30 cellular contexts compared by ENCODE assay signal in the genomic region with DNA sequence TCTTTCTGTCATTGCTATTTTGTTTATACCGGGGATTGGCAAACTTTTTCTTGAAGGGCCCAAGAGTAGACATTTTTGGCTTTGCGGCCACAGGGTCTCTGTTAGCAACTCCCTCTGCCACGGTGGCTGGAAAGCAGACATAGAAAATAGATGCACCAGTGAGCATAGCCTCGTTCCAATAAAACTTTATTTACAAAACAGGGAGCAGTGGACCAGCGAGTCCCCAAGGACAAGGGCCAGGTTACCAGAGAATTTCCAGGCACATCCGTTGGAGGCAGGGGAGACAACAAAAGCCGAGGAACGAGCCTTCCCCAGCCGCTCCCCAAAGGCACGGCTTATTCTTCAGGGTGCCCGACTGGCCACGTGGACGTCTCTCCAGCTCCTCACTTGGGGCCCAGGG.
"Had no signal": no experiment of that assay in that cellular context is flagged by ENCODE, and none has a peak within 500 bp of the region (broad histone marks: within the 10 kb centered on the region; RNA-seq: fewer than 3 reads in every experiment).

No MANE protein-coding gene starts in this region.

- H3K27me3 Mint-ChIP-seq: naive thymus-derived CD8-positive, alpha-beta T cell; natural killer cell treated with Interleukin-12 subunit alpha and Interleukin-12 subunit beta and Interleukin-15 and Interleukin-18, amount 100 ng/mL, for 72 hours; stimulated activated memory B cell treated with anti-CD40 and anti-IgM and Interleukin-4, amounts not matched to agents 10 μg/mL and 1 μg/mL and 100 μg/mL, for 72 hours; stimulated activated naive CD8-positive, alpha-beta T cell treated with anti-CD3 and anti-CD28 coated beads, Interleukin-15, amount 100 ng/mL, for 72 hours; type B pancreatic cell had no signal

- H3K27ac Mint-ChIP-seq: natural killer cell treated with Interleukin-12 subunit alpha and Interleukin-12 subunit beta and Interleukin-15 and Interleukin-18, amount 100 ng/mL, for 72 hours; nephron progenitor cell; stimulated activated memory B cell treated with anti-CD40 and anti-IgM and Interleukin-4, amounts not matched to agents 10 μg/mL and 1 μg/mL and 100 μg/mL, for 72 hours; type B pancreatic cell had no signal

- FAIRE-seq: pancreas had no signal

- DNase-seq: naive thymus-derived CD8-positive, alpha-beta T cell; nephron progenitor cell; nucleus accumbens; pancreas; psoas muscle; spleen; stimulated activated CD4-positive, alpha-beta T cell treated with anti-CD3 and anti-CD28 coated beads, Interleukin-12 subunit alpha, Interleukin-12 subunit beta, amount 100 ng/mL, for 4 hours; stimulated activated CD4-positive, alpha-beta T cell treated with anti-CD3 and anti-CD28 coated beads, Interleukin-1b, Interleukin-23, amount 100 ng/mL, for 48 hours; stimulated activated CD4-positive, alpha-beta T cell treated with anti-CD3 and anti-CD28 coated beads, Interleukin-4, amount 100 ng/mL, for 1 hour; stimulated activated CD4-positive, alpha-beta T cell treated with anti-CD3 and anti-CD28 coated beads, Interleukin-4, amount 100 ng/mL, for 4 hours; stimulated activated CD8-positive, alpha-beta memory T cell treated with anti-CD3 and anti-CD28 coated beads, Interleukin-4, amount 100 ng/mL, for 48 hours; stimulated activated naive CD4-positive, alpha-beta T cell; stimulated activated naive CD8-positive, alpha-beta T cell treated with anti-CD3 and anti-CD28 coated beads, Interleukin-15, amount 100 ng/mL, for 72 hours; stimulated activated naive CD8-positive, alpha-beta T cell treated with anti-CD3 and anti-CD28 coated beads, Interleukin-15, Interleukin-2, amounts not matched to agents 100 U/mL and 50 U/mL, for 24 hours; substantia nigra; testis; tibial artery; transverse colon; upper lobe of right lung; uterus had no signal

- H3K4me1 ChIP-seq: pancreas, psoas muscle, spleen, suprapubic skin, testis, tibial artery, transverse colon, upper lobe of right lung, uterus had no signal

- H3K4me1 Mint-ChIP-seq: neural crest cell; stimulated activated memory B cell treated with anti-CD40 and anti-IgM and Interleukin-4, amounts not matched to agents 10 μg/mL and 1 μg/mL and 100 μg/mL, for 72 hours had no signal

- H3K9me3 ChIP-seq: neutrophil, pancreas, psoas muscle, suprapubic skin, testis, tibial artery, transverse colon, upper lobe of right lung, uterus had no signal

- H3K4me2 ChIP-seq: smooth muscle cell had no signal

- H3K36me3 Mint-ChIP-seq: natural killer cell treated with Interleukin-12 subunit alpha and Interleukin-12 subunit beta and Interleukin-15 and Interleukin-18, amount 100 ng/mL, for 72 hours had no signal

- H3K4me3 Mint-ChIP-seq: naive thymus-derived CD8-positive, alpha-beta T cell; natural killer cell treated with Interleukin-12 subunit alpha and Interleukin-12 subunit beta and Interleukin-15 and Interleukin-18, amount 100 ng/mL, for 72 hours; nephron progenitor cell; neural crest cell; stimulated activated memory B cell treated with anti-CD40 and anti-IgM and Interleukin-4, amounts not matched to agents 10 μg/mL and 1 μg/mL and 100 μg/mL, for 72 hours; stimulated activated naive CD8-positive, alpha-beta T cell treated with anti-CD3 and anti-CD28 coated beads, Interleukin-15, amount 100 ng/mL, for 72 hours; type B pancreatic cell had no signal

- H3K27ac ChIP-seq: neutrophil, pancreas, psoas muscle, skin epidermis, spleen, suprapubic skin, testis, tibial artery, transverse colon, upper lobe of right lung, uterus had no signal

- H3K9me3 Mint-ChIP-seq: naive thymus-derived CD8-positive, alpha-beta T cell; natural killer cell treated with Interleukin-12 subunit alpha and Interleukin-12 subunit beta and Interleukin-15 and Interleukin-18, amount 100 ng/mL, for 72 hours; neural crest cell; stimulated activated naive CD8-positive, alpha-beta T cell treated with anti-CD3 and anti-CD28 coated beads, Interleukin-15, amount 100 ng/mL, for 72 hours; type B pancreatic cell had no signal

- H3K27me3 ChIP-seq: neutrophil, pancreas, spleen, suprapubic skin, testis, transverse colon, upper lobe of right lung, uterus had no signal

- H3K4me3 ChIP-seq: pancreas, psoas muscle, skin epidermis, smooth muscle cell, spleen, suprapubic skin, testis, tibial artery, transverse colon, upper lobe of right lung, uterus had no signal

- ATAC-seq: naive thymus-derived CD8-positive, alpha-beta T cell; natural killer cell treated with Interleukin-12 subunit alpha and Interleukin-12 subunit beta and Interleukin-15 and Interleukin-18, amount 100 ng/mL, for 72 hours; pancreas; psoas muscle; right cardiac atrium; sciatic nerve; stimulated activated memory B cell treated with anti-CD40 and anti-IgM and Interleukin-4, amounts not matched to agents 10 μg/mL and 1 μg/mL and 100 μg/mL, for 72 hours; stimulated activated naive CD8-positive, alpha-beta T cell treated with anti-CD3 and anti-CD28 coated beads, Interleukin-15, amount 100 ng/mL, for 72 hours; stimulated activated naive CD8-positive, alpha-beta T cell treated with anti-CD3 and anti-CD28 coated beads, Interleukin-15, Interleukin-2, amounts not matched to agents 100 U/mL and 50 U/mL, for 24 hours; upper lobe of right lung had no signal

- H3K36me3 ChIP-seq: pancreas, suprapubic skin, transverse colon, upper lobe of right lung, uterus had no signal
